ENCODE assay signal across 10 cellular contexts in genomic region chr16:29927523-29927905, GRCh38. TPM values are rescaled to one million over a fixed set of nuclear protein-coding genes. Genes with fewer than 3 reads are reported as not detected.
A peak's percentile ranks its signal among the peaks of the same experiment; 100 is the strongest.
DNase-seq lines count a peak whose midpoint lies in the region; ATAC-seq and TF ChIP-seq lines count a peak whose summit lies in the region.
"Had no signal": no experiment of that assay in that cellular context is flagged by ENCODE, and none has a peak within 500 bp of the region (broad histone marks: within the 10 kb centered on the region; RNA-seq: fewer than 3 reads in every experiment).

No MANE protein-coding gene starts in this region.

- peaks cover 8% of the 10 kb centered on the region for H3F3A ChIP-seq in SK-N-SH (replicated peaks; ENCODE audit: insufficient read depth)

- no peaks in the 10 kb centered on the region for H3K9me3 ChIP-seq in SK-N-SH
- H3K9me3 ChIP-seq in fibroblast of lung (ENCODE audit: control insufficient read depth, insufficient read depth, low read depth, low read length): no peaks in the 10 kb centered on the region
- no peaks in the 10 kb centered on the region for H3K9me3 ChIP-seq in skeletal muscle satellite cell (replicated peaks; ENCODE audit: low read length)
- H3K9me3 ChIP-seq in mucosa of descending colon: no peaks in the 10 kb centered on the region
- H3K9me3 ChIP-seq: prostate gland had no signal

- H3K9me2 ChIP-seq in SK-N-SH: no peaks in the 10 kb centered on the region

- no peak for TF ChIP-seq EP300 in SK-N-SH (IDR thresholded peaks at IDR 0.05; ENCODE audit: borderline replicate concordance in 1 of 2, low read depth in 1 of 2, low read length in 1 of 2)

- H3K27me3 ChIP-seq in SK-N-SH (ENCODE audit: insufficient read depth) (no peaks in the 10 kb centered on the region), fibroblast of lung (ENCODE audit: control insufficient read depth, insufficient read depth, low read length) (no peaks in the 10 kb centered on the region), skeletal muscle satellite cell (ENCODE audit: control insufficient read depth, insufficient read depth, low read length) (no peaks in the 10 kb centered on the region)

- peaks cover 47% of the 10 kb centered on the region for H3K79me2 ChIP-seq in SK-N-SH (ENCODE audit: insufficient read depth)
- peaks cover 11% of the 10 kb centered on the region for H3K79me2 ChIP-seq in fibroblast of lung (ENCODE audit: control insufficient read depth, insufficient read depth, low read length)

- peaks cover 14% of the 10 kb centered on the region for H3K36me3 Mint-ChIP-seq in activated CD4-positive, alpha-beta memory T cell treated with anti-CD3 and anti-CD28 coated beads, Interleukin-2, amount 10 ng/mL, durations not matched to agents 7 days and 5 days (ENCODE audit: low read depth)

- TF ChIP-seq CTCF in SK-N-SH (IDR thresholded peaks at IDR 0.05): no peak
- no peak for TF ChIP-seq CTCF in fibroblast of lung (conservative IDR thresholded peaks at IDR 0.05 in 1 of 2, IDR thresholded peaks at IDR 0.05 in 1 of 2; ENCODE audit: low read depth in 1 of 2, low read length in 2 of 2)
- TF ChIP-seq CTCF in mucosa of descending colon (IDR thresholded peaks at IDR 0.05): no peak

- H3K4me1 ChIP-seq in SK-N-SH (ENCODE audit: control insufficient read depth in 1 of 2, insufficient read depth in 2 of 2, low read depth in 1 of 2, low read length in 1 of 2) (peaks cover 15% of the 10 kb centered on the region in 2 experiments; a peak in 3 of 4 replicates), fibroblast of lung (ENCODE audit: control insufficient read depth, extremely low read depth, insufficient read depth, low read length) (peaks cover 14% of the 10 kb centered on the region), skeletal muscle satellite cell (ENCODE audit: control insufficient read depth, insufficient read depth, low read length) (peaks cover 22% of the 10 kb centered on the region), mucosa of descending colon (ENCODE audit: low read depth) (peaks cover 19% of the 10 kb centered on the region)

- H3K36me3 ChIP-seq in SK-N-SH (replicated peaks in 1 of 2; ENCODE audit: control insufficient read depth in 1 of 2, insufficient read depth in 2 of 2, low read length in 1 of 2) (peaks cover 5 to 6% of the 10 kb centered on the region in 2 experiments), fibroblast of lung (ENCODE audit: control insufficient read depth, insufficient read depth, low read length) (no peaks in the 10 kb centered on the region), skeletal muscle satellite cell (ENCODE audit: insufficient read depth, low read length) (peaks cover 6% of the 10 kb centered on the region), mucosa of descending colon (ENCODE audit: low read depth) (no peaks in the 10 kb centered on the region)
- H3K36me3 ChIP-seq: prostate gland had no signal

- CTCF ChIA-PET in SK-N-SH (lab: Yijun Ruan, JAX): interaction anchor here (1.4 to 2.5 kb wide), 2 partner anchors 100 to 104 kb away, joined by 4 to 10 read pairs; partner anchors contain the start of gene TLCD3B
- CTCF ChIA-PET in activated CD4-positive, alpha-beta memory T cell treated with anti-CD3 and anti-CD28 coated beads, Interleukin-2, amount 10 ng/mL, durations not matched to agents 7 days and 5 days (lab: Charles Lee): no interaction called here

- H3K4me3 Mint-ChIP-seq in activated CD4-positive, alpha-beta memory T cell treated with anti-CD3 and anti-CD28 coated beads, Interleukin-2, amount 10 ng/mL, durations not matched to agents 7 days and 5 days: peak overlapping the region; percentile 87

- H3K9ac ChIP-seq in SK-N-SH: no peak overlapping the region
- H3K9ac ChIP-seq in fibroblast of lung (ENCODE audit: insufficient read depth, low read length): no peak overlapping the region
- H3K9ac ChIP-seq in skeletal muscle satellite cell (ENCODE audit: low read depth, low read length): peak overlapping the region; percentile 90

- intact Hi-C loops in mucosa of descending colon (cut with DNase I, micrococcal nuclease): no loop called here

- 98% methylated on average over 2 of the region's 2 CpGs for WGBS in SK-N-SH (ENCODE audit: low lambda C conversion rate)

- no peak overlapping the region for H3K27ac ChIP-seq in SK-N-SH (ENCODE audit: low read depth in 2 of 2, low read length in 1 of 2)
- peak overlapping the region; percentile 90 for H3K27ac ChIP-seq in fibroblast of lung (ENCODE audit: insufficient read depth, low read length)

- POLR2A ChIA-PET in SK-N-SH (lab: Yijun Ruan, JAX): interaction anchor here (0.8 kb wide), 1 partner anchor 16 kb away, joined by 3 read pairs; no protein-coding TSS in a partner anchor
- POLR2A ChIA-PET in activated CD4-positive, alpha-beta memory T cell treated with anti-CD3 and anti-CD28 coated beads, Interleukin-2, amount 10 ng/mL, durations not matched to agents 7 days and 5 days (lab: Charles Lee): interaction anchor here (1.2 to 3.1 kb wide), 3 partner anchors 28 to 68 kb away, joined by 4 to 30 read pairs (median 16); partner anchors contain the start of genes HIRIP3, INO80E, SEZ6L2 and TMEM219

- DNase-seq in SK-N-SH (no peak), fibroblast of lung (ENCODE audit: low read depth in 2 of 2) (peak in 1 of 2 donors; percentile 16), mucosa of descending colon (no peak), 8988T (no peak)
- DNase-seq in activated CD4-positive, alpha-beta memory T cell treated with anti-CD3 and anti-CD28 coated beads, Interleukin-2, amount 10 ng/mL, durations not matched to agents 7 days and 5 days: no peak
- DNase-seq: MM.1S had no signal

- ATAC-seq in SK-N-SH treated with all-trans-retinoic acid at 6 μM for 48 hours: no peak
- no peak for ATAC-seq in mucosa of descending colon
- no peak for ATAC-seq in activated CD4-positive, CD25-positive, alpha-beta regulatory T cell treated with anti-CD3 and anti-CD28 coated beads, Interleukin-2, amount 50 U/mL, for 24 hours

- H3K4me2 ChIP-seq in SK-N-SH (peak overlapping the region; percentile 91), fibroblast of lung (ENCODE audit: extremely low read depth, insufficient read depth, low read length) (peak overlapping the region; percentile 99), skeletal muscle satellite cell (ENCODE audit: low read length) (peak overlapping the region; percentile 98)

- TF ChIP-seq RAD21 in SK-N-SH (IDR thresholded peaks at IDR 0.05; ENCODE audit: low read length): no peak

- peaks cover 36% of the 10 kb centered on the region for H3K4me1 Mint-ChIP-seq in activated CD4-positive, alpha-beta memory T cell treated with anti-CD3 and anti-CD28 coated beads, Interleukin-2, amount 10 ng/mL, durations not matched to agents 7 days and 5 days

- H3K9me3 Mint-ChIP-seq in activated CD4-positive, alpha-beta memory T cell treated with anti-CD3 and anti-CD28 coated beads, Interleukin-2, amount 10 ng/mL, durations not matched to agents 7 days and 5 days: no peaks in the 10 kb centered on the region

- H3K27ac Mint-ChIP-seq in activated CD4-positive, alpha-beta memory T cell treated with anti-CD3 and anti-CD28 coated beads, Interleukin-2, amount 10 ng/mL, durations not matched to agents 7 days and 5 days: no peak overlapping the region

- H4K20me1 ChIP-seq in SK-N-SH (ENCODE audit: insufficient read depth) (no peaks in the 10 kb centered on the region), fibroblast of lung (ENCODE audit: control insufficient read depth, extremely low read depth, insufficient read depth, low read length) (no peaks in the 10 kb centered on the region)

- H3K27me3 Mint-ChIP-seq in activated CD4-positive, alpha-beta memory T cell treated with anti-CD3 and anti-CD28 coated beads, Interleukin-2, amount 10 ng/mL, durations not matched to agents 7 days and 5 days: peaks cover 4% of the 10 kb centered on the region

- peak overlapping the region; percentile 99; the same call in 1 of the 2 replicates for H2AFZ ChIP-seq in SK-N-SH (ENCODE audit: low read depth)
- no peak overlapping the region for H2AFZ ChIP-seq in fibroblast of lung (ENCODE audit: low read length)

- peak overlapping the region in 1 of 2 experiments; percentile 73; a peak in 1 of 4 replicates for H3K4me3 ChIP-seq in SK-N-SH (ENCODE audit: low read depth in 2 of 2, low read length in 1 of 2)
- H3K4me3 ChIP-seq in fibroblast of lung (replicated peaks in 1 of 4; ENCODE audit: control extremely low read depth in 1 of 4, insufficient read depth in 1 of 4, low read depth in 3 of 4, low read length in 4 of 4): no peak overlapping the region
- no peak overlapping the region for H3K4me3 ChIP-seq in skeletal muscle satellite cell (ENCODE audit: low read length)
- no peak overlapping the region for H3K4me3 ChIP-seq in mucosa of descending colon

RNA-seq across cellular contexts. Expression of gene KCTD13, which starts 1.5 kb away (rescaled TPM):
- polyA plus RNA-seq in SK-N-SH (2012; rRNA removed): 28.5 and 31.0 TPM in 2 replicates
- polyA plus RNA-seq in SK-N-SH (2012; cell fraction: cytosol; rRNA removed): 14.6 and 20.3 TPM in 2 replicates
- 75.2 and 98.0 TPM in 2 replicates for polyA plus RNA-seq in SK-N-SH (2012; cell fraction: nucleus; rRNA removed)
- 10 to 100 TPM; 34.5 to 36.0 TPM for total RNA-seq in activated CD4-positive, alpha-beta memory T cell treated with anti-CD3 and anti-CD28 coated beads, Interleukin-2, amount 10 ng/mL, durations not matched to agents 7 days and 5 days
- total RNA-seq in fibroblast of lung: 4.6 and 6.3 TPM in 2 replicates
- 5.7 and 5.9 TPM in 2 replicates for polyA plus RNA-seq in fibroblast of lung
- polyA plus RNA-seq in fibroblast of lung (2012): 6.4 and 6.6 TPM in 2 replicates
- 5.3 and 9.0 TPM in 2 replicates for polyA minus RNA-seq in fibroblast of lung (ENCODE audit: low replicate concordance)
- total RNA-seq in skeletal muscle satellite cell (2012; rRNA removed): 11.4 and 14.4 TPM in 2 replicates
- total RNA-seq in mucosa of descending colon: 10 to 100 TPM; 22.2 to 25.8 (median 22.9) TPM

RNA-seq across cellular contexts. Expression of gene ASPHD1, which starts 27.2 kb away (rescaled TPM):
- polyA plus RNA-seq in SK-N-SH (2012; rRNA removed) (29.0 and 35.1 TPM in 2 replicates), fibroblast of lung (0.77 and 1.3 TPM in 2 replicates)
- polyA plus RNA-seq in SK-N-SH (2012; cell fraction: cytosol; rRNA removed): 20.0 and 24.9 TPM in 2 replicates
- polyA plus RNA-seq in SK-N-SH (2012; cell fraction: nucleus; rRNA removed): 33.8 and 38.6 TPM in 2 replicates
- under 1 TPM in 1 of 2 experiments, not detected in 1; 0.15 TPM for total RNA-seq in activated CD4-positive, alpha-beta memory T cell treated with anti-CD3 and anti-CD28 coated beads, Interleukin-2, amount 10 ng/mL, durations not matched to agents 7 days and 5 days
- total RNA-seq in fibroblast of lung (5.4 and 5.9 TPM in 2 replicates), mucosa of descending colon (1 to 10 TPM; 1.6 to 1.9 (median 1.8) TPM)
- polyA plus RNA-seq in fibroblast of lung (2012): 5.2 and 10.4 TPM in 2 replicates
- 0.30 and 2.0 TPM in 2 replicates for polyA minus RNA-seq in fibroblast of lung (ENCODE audit: low replicate concordance)
- total RNA-seq in skeletal muscle satellite cell (2012; rRNA removed): 11.4 and 11.7 TPM in 2 replicates

RNA-seq across cellular contexts. Expression of gene SEZ6L2, which starts 28.2 kb away (rescaled TPM):
- polyA plus RNA-seq in SK-N-SH (2012; rRNA removed): 26.6 and 59.8 TPM in 2 replicates
- polyA plus RNA-seq in SK-N-SH (2012; cell fraction: cytosol; rRNA removed): 23.2 and 39.4 TPM in 2 replicates
- 64.8 and 66.1 TPM in 2 replicates for polyA plus RNA-seq in SK-N-SH (2012; cell fraction: nucleus; rRNA removed)
- under 1 TPM; 0.08 to 0.13 TPM for total RNA-seq in activated CD4-positive, alpha-beta memory T cell treated with anti-CD3 and anti-CD28 coated beads, Interleukin-2, amount 10 ng/mL, durations not matched to agents 7 days and 5 days
- 1.8 and 2.6 TPM in 2 replicates for total RNA-seq in fibroblast of lung
- polyA plus RNA-seq in fibroblast of lung: 0.80 and 1.2 TPM in 2 replicates
- 2.3 and 4.0 TPM in 2 replicates for polyA plus RNA-seq in fibroblast of lung (2012)
- 0.22 and 3.2 TPM in 2 replicates for polyA minus RNA-seq in fibroblast of lung (ENCODE audit: low replicate concordance)
- 2.8 and 3.1 TPM in 2 replicates for total RNA-seq in skeletal muscle satellite cell (2012; rRNA removed)
- total RNA-seq in mucosa of descending colon: 1 to 10 TPM; 6.1 to 9.6 (median 7.0) TPM

RNA-seq across cellular contexts. Expression of gene TMEM219, which starts 34.4 kb away (rescaled TPM):
- polyA plus RNA-seq in SK-N-SH (2012; rRNA removed): 95.0 and 101 TPM in 2 replicates
- 66.9 and 81.3 TPM in 2 replicates for polyA plus RNA-seq in SK-N-SH (2012; cell fraction: cytosol; rRNA removed)
- polyA plus RNA-seq in SK-N-SH (2012; cell fraction: nucleus; rRNA removed): 186 and 201 TPM in 2 replicates
- 10 to 100 TPM; 68.9 to 78.7 TPM for total RNA-seq in activated CD4-positive, alpha-beta memory T cell treated with anti-CD3 and anti-CD28 coated beads, Interleukin-2, amount 10 ng/mL, durations not matched to agents 7 days and 5 days
- total RNA-seq in fibroblast of lung: 80.6 and 100 TPM in 2 replicates
- polyA plus RNA-seq in fibroblast of lung: 79.4 and 86.3 TPM in 2 replicates
- 121 and 137 TPM in 2 replicates for polyA plus RNA-seq in fibroblast of lung (2012)
- polyA minus RNA-seq in fibroblast of lung (ENCODE audit: low replicate concordance): 188 and 236 TPM in 2 replicates
- total RNA-seq in skeletal muscle satellite cell (2012; rRNA removed): 61.6 and 63.6 TPM in 2 replicates
- 100 to 1,000 TPM; 116 to 209 (median 130) TPM for total RNA-seq in mucosa of descending colon

RNA-seq across cellular contexts. Expression of gene TAOK2, which starts 46.2 kb away (rescaled TPM):
- 21.9 and 23.1 TPM in 2 replicates for polyA plus RNA-seq in SK-N-SH (2012; rRNA removed)
- 7.2 and 11.2 TPM in 2 replicates for polyA plus RNA-seq in SK-N-SH (2012; cell fraction: cytosol; rRNA removed)
- 59.6 and 71.3 TPM in 2 replicates for polyA plus RNA-seq in SK-N-SH (2012; cell fraction: nucleus; rRNA removed)
- total RNA-seq in activated CD4-positive, alpha-beta memory T cell treated with anti-CD3 and anti-CD28 coated beads, Interleukin-2, amount 10 ng/mL, durations not matched to agents 7 days and 5 days: 10 to 100 TPM; 44.2 TPM
- total RNA-seq in fibroblast of lung: 36.5 and 41.3 TPM in 2 replicates
- polyA plus RNA-seq in fibroblast of lung: 12.3 and 14.3 TPM in 2 replicates
- 20.8 and 21.5 TPM in 2 replicates for polyA plus RNA-seq in fibroblast of lung (2012)
- polyA minus RNA-seq in fibroblast of lung (ENCODE audit: low replicate concordance): 22.6 and 30.5 TPM in 2 replicates
- total RNA-seq in skeletal muscle satellite cell (2012; rRNA removed): 46.4 and 48.5 TPM in 2 replicates
- total RNA-seq in mucosa of descending colon: 10 to 100 TPM; 46.6 to 53.4 (median 50.5) TPM
